ENCODE assay signal across 21 cellular contexts in genomic region chr15:39886418-39886817, GRCh38. TPM values are rescaled to one million over a fixed set of nuclear protein-coding genes. Genes with fewer than 3 reads are reported as not detected.
"Had no signal": no experiment of that assay in that cellular context is flagged by ENCODE, and none has a peak within 500 bp of the region (broad histone marks: within the 10 kb centered on the region; RNA-seq: fewer than 3 reads in every experiment).

No MANE protein-coding gene starts in this region.

- H3K27ac ChIP-seq: colonic mucosa, gastrocnemius medialis, heart left ventricle, ovary, sigmoid colon, upper lobe of right lung had no signal

- H3K27me3 ChIP-seq: colonic mucosa, gastrocnemius medialis, ovary, upper lobe of right lung had no signal

- H3K36me3 ChIP-seq: colonic mucosa, gastrocnemius medialis, heart left ventricle, ovary, sigmoid colon, upper lobe of right lung had no signal

- H3K27me3 Mint-ChIP-seq: brain; stimulated activated naive B cell treated with anti-CD40 and anti-IgM and Interleukin-4, amounts not matched to agents 10 μg/mL and 1 μg/mL and 100 μg/mL, for 72 hours had no signal

- H3K9me3 ChIP-seq: colonic mucosa, gastrocnemius medialis, heart left ventricle, ovary, sigmoid colon, upper lobe of right lung had no signal

- FAIRE-seq: islet of Langerhans had no signal

- H3K27ac Mint-ChIP-seq: activated CD4-positive, alpha-beta memory T cell treated with anti-CD3 and anti-CD28 coated beads for 36 hours; activated naive CD8-positive, alpha-beta T cell treated with anti-CD3 and anti-CD28 coated beads for 36 hours; activated T-helper 1 cell treated with anti-CD3 and anti-CD28 coated beads, Interleukin-12 subunit alpha, Interleukin-12 subunit beta, Interleukin-2, Interleukin-4 antibody, amounts not matched to agents 30 ng/mL and 10 ng/mL and 1 ng/mL, durations not matched to agents 14 hours and 24 hours and 36 hours; brain; natural killer cell; stimulated activated naive B cell treated with anti-CD40 and anti-IgM and Interleukin-4, amounts not matched to agents 10 μg/mL and 1 μg/mL and 100 μg/mL, for 72 hours had no signal

- H3K4me3 ChIP-seq: colonic mucosa, gastrocnemius medialis, heart left ventricle, ovary, sigmoid colon, upper lobe of right lung had no signal

- H3K4me1 Mint-ChIP-seq: activated naive CD8-positive, alpha-beta T cell treated with anti-CD3 and anti-CD28 coated beads for 36 hours; central memory CD8-positive, alpha-beta T cell; natural killer cell had no signal

- H3K4me3 Mint-ChIP-seq: activated CD4-positive, alpha-beta memory T cell treated with anti-CD3 and anti-CD28 coated beads for 36 hours; activated naive CD8-positive, alpha-beta T cell treated with anti-CD3 and anti-CD28 coated beads for 36 hours; activated T-helper 1 cell treated with anti-CD3 and anti-CD28 coated beads, Interleukin-12 subunit alpha, Interleukin-12 subunit beta, Interleukin-2, Interleukin-4 antibody, amounts not matched to agents 30 ng/mL and 10 ng/mL and 1 ng/mL, durations not matched to agents 14 hours and 24 hours and 36 hours; brain; central memory CD8-positive, alpha-beta T cell; natural killer cell; stimulated activated naive B cell treated with anti-CD40 and anti-IgM and Interleukin-4, amounts not matched to agents 10 μg/mL and 1 μg/mL and 100 μg/mL, for 72 hours had no signal

- H3K9me3 Mint-ChIP-seq: activated CD4-positive, alpha-beta memory T cell treated with anti-CD3 and anti-CD28 coated beads for 36 hours; activated naive CD8-positive, alpha-beta T cell treated with anti-CD3 and anti-CD28 coated beads for 36 hours; activated T-helper 1 cell treated with anti-CD3 and anti-CD28 coated beads, Interleukin-12 subunit alpha, Interleukin-12 subunit beta, Interleukin-2, Interleukin-4 antibody, amounts not matched to agents 30 ng/mL and 10 ng/mL and 1 ng/mL, durations not matched to agents 14 hours and 24 hours and 36 hours; brain; central memory CD8-positive, alpha-beta T cell; natural killer cell; stimulated activated naive B cell treated with anti-CD40 and anti-IgM and Interleukin-4, amounts not matched to agents 10 μg/mL and 1 μg/mL and 100 μg/mL, for 72 hours had no signal

- DNase-seq: activated CD4-positive, alpha-beta memory T cell treated with anti-CD3 and anti-CD28 coated beads for 36 hours; activated CD4-positive, alpha-beta T cell treated with anti-CD3 and anti-CD28 coated beads for 4 hours; activated gamma-delta T cell treated with Interleukin-2 at 50 U/mL for 16 hours; activated naive CD8-positive, alpha-beta T cell treated with anti-CD3 and anti-CD28 coated beads for 36 hours; activated T-cell treated with anti-CD3 and anti-CD28 coated beads for 4 hours; amniotic stem cell; colonic mucosa; gastrocnemius medialis; heart left ventricle; left cardiac atrium; natural killer cell; ovary; sigmoid colon; stimulated activated CD4-positive, alpha-beta T cell treated with anti-CD3 and anti-CD28 coated beads, Interleukin-4, amount 100 ng/mL, for 24 hours; stimulated activated naive B cell treated with anti-CD40 and anti-IgM and Interleukin-4, amounts not matched to agents 10 μg/mL and 1 μg/mL and 100 μg/mL, for 72 hours; upper lobe of right lung had no signal

- H3K36me3 Mint-ChIP-seq: activated CD4-positive, alpha-beta memory T cell treated with anti-CD3 and anti-CD28 coated beads for 36 hours; activated naive CD8-positive, alpha-beta T cell treated with anti-CD3 and anti-CD28 coated beads for 36 hours; brain; natural killer cell; stimulated activated naive B cell treated with anti-CD40 and anti-IgM and Interleukin-4, amounts not matched to agents 10 μg/mL and 1 μg/mL and 100 μg/mL, for 72 hours had no signal

- H3K4me1 ChIP-seq: gastrocnemius medialis, heart left ventricle, sigmoid colon, upper lobe of right lung had no signal

- ATAC-seq: gastrocnemius medialis; heart left ventricle; left cardiac atrium; natural killer cell; stimulated activated naive B cell treated with anti-CD40 and anti-IgM and Interleukin-4, amounts not matched to agents 10 μg/mL and 1 μg/mL and 100 μg/mL, for 72 hours; upper lobe of right lung had no signal

RNA-seq across cellular contexts. Expression of gene GPR176, which starts 33.6 kb away (rescaled TPM):
- total RNA-seq: T-helper 2 cell treated with Interferon-gamma antibody and Interleukin-4, amounts not matched to agents 100 ng/mL and 5 ng/mL, for 36 hours had no signal
